33 cellular contexts compared by ENCODE assay signal in the genomic region with DNA sequence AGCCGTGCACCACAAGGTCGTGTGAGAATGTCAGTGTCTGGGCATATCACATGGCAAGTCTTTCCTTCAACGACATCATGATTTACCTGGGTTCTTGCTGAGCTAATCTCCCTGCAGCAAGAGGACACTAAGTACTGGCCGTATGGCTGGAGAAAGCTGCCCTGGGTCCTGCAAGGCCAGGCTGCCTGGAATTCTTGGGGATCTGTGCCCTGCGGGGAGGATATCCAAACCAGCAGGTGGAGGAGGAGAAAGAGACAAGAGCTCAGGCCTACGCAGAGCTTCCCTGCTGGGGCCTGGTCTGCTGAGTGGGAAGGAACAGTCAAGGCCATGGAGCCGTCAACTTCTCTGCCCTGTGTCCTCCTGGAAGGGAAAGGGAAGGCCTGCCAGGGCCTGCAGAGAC.
"Had no signal": no experiment of that assay in that cellular context is flagged by ENCODE, and none has a peak within 500 bp of the region (broad histone marks: within the 10 kb centered on the region; RNA-seq: fewer than 3 reads in every experiment).

No MANE protein-coding gene starts in this region.

- H3K27me3 ChIP-seq: ascending aorta, breast epithelium, cardiac muscle cell, esophagus muscularis mucosa, gastrocnemius medialis, heart left ventricle had no signal

- H3K9me3 Mint-ChIP-seq: activated CD4-positive, alpha-beta memory T cell treated with anti-CD3 and anti-CD28 coated beads, Interleukin-2, amount 10 ng/mL, durations not matched to agents 7 days and 5 days; activated CD4-positive, alpha-beta T cell treated with anti-CD3 and anti-CD28 coated beads, Interleukin-2, amount 10 ng/mL, durations not matched to agents 7 days and 5 days; activated naive CD4-positive, alpha-beta T cell treated with anti-CD3 and anti-CD28 coated beads, Interleukin-2, amount 10 ng/mL, durations not matched to agents 7 days and 5 days; activated naive CD4-positive, alpha-beta T cell treated with anti-CD3 and anti-CD28 coated beads, Interleukin-2, amount 50 U/mL, for 72 hours; activated naive CD8-positive, alpha-beta T cell treated with anti-CD3 and anti-CD28 coated beads, Interleukin-2, amount 10 ng/mL, durations not matched to agents 7 days and 5 days; activated T-cell treated with anti-CD3 and anti-CD28 coated beads, Interleukin-2, amount 50 U/mL, for 24 hours; activated T-cell treated with anti-CD3 and anti-CD28 coated beads, Interleukin-2, amount 50 U/mL, for 72 hours; dendritic cell treated with granulocyte-macrophage colony-stimulating factor and Interleukin-4, amounts not matched to agents 40 ng/mL and 50 ng/mL, for 4 days; T-cell; WTC11 had no signal

- ATAC-seq: activated naive CD4-positive, alpha-beta T cell treated with anti-CD3 and anti-CD28 coated beads, Interleukin-2, amount 50 U/mL, for 72 hours; activated T-cell treated with anti-CD3 and anti-CD28 coated beads, Interleukin-2, amount 50 U/mL, for 72 hours; foreskin keratinocyte; gastrocnemius medialis; heart left ventricle; T-cell; WTC11 had no signal

- H3K36me3 ChIP-seq: ascending aorta, breast epithelium, cardiac muscle cell, esophagus muscularis mucosa, gastrocnemius medialis, heart left ventricle had no signal

- H3K4me3 Mint-ChIP-seq: activated CD4-positive, alpha-beta memory T cell treated with anti-CD3 and anti-CD28 coated beads, Interleukin-2, amount 10 ng/mL, durations not matched to agents 7 days and 5 days; activated CD4-positive, alpha-beta T cell treated with anti-CD3 and anti-CD28 coated beads, Interleukin-2, amount 10 ng/mL, durations not matched to agents 7 days and 5 days; activated naive CD4-positive, alpha-beta T cell treated with anti-CD3 and anti-CD28 coated beads, Interleukin-2, amount 10 ng/mL, durations not matched to agents 7 days and 5 days; activated naive CD8-positive, alpha-beta T cell treated with anti-CD3 and anti-CD28 coated beads, Interleukin-2, amount 10 ng/mL, durations not matched to agents 7 days and 5 days; activated T-cell treated with anti-CD3 and anti-CD28 coated beads, Interleukin-2, amount 50 U/mL, for 24 hours; activated T-cell treated with anti-CD3 and anti-CD28 coated beads, Interleukin-2, amount 50 U/mL, for 72 hours; brain; dendritic cell treated with granulocyte-macrophage colony-stimulating factor and Interleukin-4, amounts not matched to agents 40 ng/mL and 50 ng/mL, for 4 days; T-cell; WTC11 had no signal

- H3K9me3 ChIP-seq: ascending aorta, breast epithelium, esophagus muscularis mucosa, gastrocnemius medialis, heart left ventricle had no signal

- H3K27me3 Mint-ChIP-seq: activated CD4-positive, alpha-beta memory T cell treated with anti-CD3 and anti-CD28 coated beads, Interleukin-2, amount 10 ng/mL, durations not matched to agents 7 days and 5 days; activated CD4-positive, alpha-beta T cell treated with anti-CD3 and anti-CD28 coated beads, Interleukin-2, amount 10 ng/mL, durations not matched to agents 7 days and 5 days; activated naive CD4-positive, alpha-beta T cell treated with anti-CD3 and anti-CD28 coated beads, Interleukin-2, amount 10 ng/mL, durations not matched to agents 7 days and 5 days; activated naive CD8-positive, alpha-beta T cell treated with anti-CD3 and anti-CD28 coated beads, Interleukin-2, amount 10 ng/mL, durations not matched to agents 7 days and 5 days; activated T-cell treated with anti-CD3 and anti-CD28 coated beads, Interleukin-2, amount 50 U/mL, for 24 hours; dendritic cell treated with granulocyte-macrophage colony-stimulating factor and Interleukin-4, amounts not matched to agents 40 ng/mL and 50 ng/mL, for 4 days had no signal

- H3K4me3 ChIP-seq: ascending aorta, breast epithelium, cardiac muscle cell, coronary artery, dorsolateral prefrontal cortex, esophagus muscularis mucosa, gastrocnemius medialis, heart left ventricle had no signal

- DNase-seq: activated CD4-positive, alpha-beta memory T cell treated with anti-CD3 and anti-CD28 coated beads, Interleukin-2, amount 10 ng/mL, durations not matched to agents 7 days and 5 days; activated CD4-positive, alpha-beta T cell treated with anti-CD3 and anti-CD28 coated beads for 1 hour; activated CD4-positive, alpha-beta T cell treated with anti-CD3 and anti-CD28 coated beads for 4 hours; activated CD4-positive, alpha-beta T cell treated with anti-CD3 and anti-CD28 coated beads, Interleukin-2, amount 10 ng/mL, durations not matched to agents 7 days and 5 days; activated CD4-positive, alpha-beta T cell treated with anti-CD3 and anti-CD28 coated beads, Interleukin-2, amount 50 U/mL, for 4 hours; activated CD8-positive, alpha-beta memory T cell treated with anti-CD3 and anti-CD28 coated beads, Interleukin-2, amount 50 U/mL, for 48 hours; activated gamma-delta T cell; activated naive CD4-positive, alpha-beta T cell; activated naive CD4-positive, alpha-beta T cell treated with anti-CD3 and anti-CD28 coated beads, Interleukin-2, amount 10 ng/mL, durations not matched to agents 7 days and 5 days; activated naive CD8-positive, alpha-beta T cell treated with anti-CD3 and anti-CD28 coated beads, Interleukin-2, amount 10 ng/mL, durations not matched to agents 7 days and 5 days; activated T-cell treated with anti-CD3 and anti-CD28 coated beads for 4 hours; activated T-cell treated with anti-CD3 and anti-CD28 coated beads, Interleukin-2, amount 50 U/mL, for 24 hours; activated T-cell treated with anti-CD3 and anti-CD28 coated beads, Interleukin-2, amount 50 U/mL, for 72 hours; central memory CD4-positive, alpha-beta T cell; cerebellar nuclear complex; dorsolateral prefrontal cortex; effector memory CD4-positive, alpha-beta T cell; erythroblast; foreskin keratinocyte; gastrocnemius medialis; glutamatergic neuron; heart left ventricle; T-cell; T-helper 2 cell had no signal

- H3K36me3 Mint-ChIP-seq: activated naive CD4-positive, alpha-beta T cell treated with anti-CD3 and anti-CD28 coated beads, Interleukin-2, amount 10 ng/mL, durations not matched to agents 7 days and 5 days; activated naive CD4-positive, alpha-beta T cell treated with anti-CD3 and anti-CD28 coated beads, Interleukin-2, amount 50 U/mL, for 72 hours; activated naive CD8-positive, alpha-beta T cell treated with anti-CD3 and anti-CD28 coated beads, Interleukin-2, amount 10 ng/mL, durations not matched to agents 7 days and 5 days; brain; T-cell; WTC11 had no signal

- H3K4me1 Mint-ChIP-seq: activated CD4-positive, alpha-beta memory T cell treated with anti-CD3 and anti-CD28 coated beads, Interleukin-2, amount 10 ng/mL, durations not matched to agents 7 days and 5 days; activated CD4-positive, alpha-beta T cell treated with anti-CD3 and anti-CD28 coated beads, Interleukin-2, amount 10 ng/mL, durations not matched to agents 7 days and 5 days; activated naive CD4-positive, alpha-beta T cell treated with anti-CD3 and anti-CD28 coated beads, Interleukin-2, amount 10 ng/mL, durations not matched to agents 7 days and 5 days; activated naive CD8-positive, alpha-beta T cell treated with anti-CD3 and anti-CD28 coated beads, Interleukin-2, amount 10 ng/mL, durations not matched to agents 7 days and 5 days; T-cell had no signal

- H3K4me1 ChIP-seq: breast epithelium, foreskin keratinocyte, gastrocnemius medialis, heart left ventricle had no signal

- H3K27ac ChIP-seq: ascending aorta, breast epithelium, cardiac muscle cell, coronary artery, dorsolateral prefrontal cortex, esophagus muscularis mucosa, foreskin keratinocyte, gastrocnemius medialis, heart left ventricle had no signal

- H3K27ac Mint-ChIP-seq: activated CD4-positive, alpha-beta memory T cell treated with anti-CD3 and anti-CD28 coated beads, Interleukin-2, amount 10 ng/mL, durations not matched to agents 7 days and 5 days; activated CD4-positive, alpha-beta T cell treated with anti-CD3 and anti-CD28 coated beads, Interleukin-2, amount 10 ng/mL, durations not matched to agents 7 days and 5 days; activated naive CD4-positive, alpha-beta T cell treated with anti-CD3 and anti-CD28 coated beads, Interleukin-2, amount 10 ng/mL, durations not matched to agents 7 days and 5 days; activated naive CD8-positive, alpha-beta T cell treated with anti-CD3 and anti-CD28 coated beads, Interleukin-2, amount 10 ng/mL, durations not matched to agents 7 days and 5 days; activated T-cell treated with anti-CD3 and anti-CD28 coated beads, Interleukin-2, amount 50 U/mL, for 24 hours; activated T-cell treated with anti-CD3 and anti-CD28 coated beads, Interleukin-2, amount 50 U/mL, for 72 hours; brain; dendritic cell treated with granulocyte-macrophage colony-stimulating factor and Interleukin-4, amounts not matched to agents 40 ng/mL and 50 ng/mL, for 4 days; T-cell; WTC11 had no signal
